Comparison of ENCODE assay signal across 1 cellular context in the genomic region with DNA sequence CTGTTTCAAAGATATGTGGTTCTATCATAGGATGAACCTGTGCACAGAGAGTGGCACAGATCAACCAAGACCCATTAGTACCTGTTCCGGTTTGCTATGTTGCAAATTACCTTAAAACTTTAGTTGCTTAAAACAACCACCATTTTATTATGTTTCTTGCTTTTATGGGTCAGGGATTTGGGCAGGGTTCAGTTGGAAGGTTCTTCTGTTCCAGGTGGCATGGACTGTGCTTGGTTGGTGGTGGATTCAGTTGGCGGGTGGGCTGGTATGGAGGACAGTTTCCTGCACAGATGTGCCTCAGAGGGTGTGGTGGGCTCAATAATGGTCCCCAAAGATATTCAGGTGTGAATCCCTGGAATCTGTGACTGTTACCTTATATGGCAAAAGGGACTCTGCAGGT.
A peak's percentile ranks its signal among the peaks of the same experiment; 100 is the strongest.
TF ChIP-seq lines count a peak whose summit lies in the region.

No MANE protein-coding gene starts in this region.

TF ChIP-seq in GM23338, 12 proteins besides CTCF, POLR2A, EP300 and RAD21:
- TF ChIP-seq, protein P1, sequence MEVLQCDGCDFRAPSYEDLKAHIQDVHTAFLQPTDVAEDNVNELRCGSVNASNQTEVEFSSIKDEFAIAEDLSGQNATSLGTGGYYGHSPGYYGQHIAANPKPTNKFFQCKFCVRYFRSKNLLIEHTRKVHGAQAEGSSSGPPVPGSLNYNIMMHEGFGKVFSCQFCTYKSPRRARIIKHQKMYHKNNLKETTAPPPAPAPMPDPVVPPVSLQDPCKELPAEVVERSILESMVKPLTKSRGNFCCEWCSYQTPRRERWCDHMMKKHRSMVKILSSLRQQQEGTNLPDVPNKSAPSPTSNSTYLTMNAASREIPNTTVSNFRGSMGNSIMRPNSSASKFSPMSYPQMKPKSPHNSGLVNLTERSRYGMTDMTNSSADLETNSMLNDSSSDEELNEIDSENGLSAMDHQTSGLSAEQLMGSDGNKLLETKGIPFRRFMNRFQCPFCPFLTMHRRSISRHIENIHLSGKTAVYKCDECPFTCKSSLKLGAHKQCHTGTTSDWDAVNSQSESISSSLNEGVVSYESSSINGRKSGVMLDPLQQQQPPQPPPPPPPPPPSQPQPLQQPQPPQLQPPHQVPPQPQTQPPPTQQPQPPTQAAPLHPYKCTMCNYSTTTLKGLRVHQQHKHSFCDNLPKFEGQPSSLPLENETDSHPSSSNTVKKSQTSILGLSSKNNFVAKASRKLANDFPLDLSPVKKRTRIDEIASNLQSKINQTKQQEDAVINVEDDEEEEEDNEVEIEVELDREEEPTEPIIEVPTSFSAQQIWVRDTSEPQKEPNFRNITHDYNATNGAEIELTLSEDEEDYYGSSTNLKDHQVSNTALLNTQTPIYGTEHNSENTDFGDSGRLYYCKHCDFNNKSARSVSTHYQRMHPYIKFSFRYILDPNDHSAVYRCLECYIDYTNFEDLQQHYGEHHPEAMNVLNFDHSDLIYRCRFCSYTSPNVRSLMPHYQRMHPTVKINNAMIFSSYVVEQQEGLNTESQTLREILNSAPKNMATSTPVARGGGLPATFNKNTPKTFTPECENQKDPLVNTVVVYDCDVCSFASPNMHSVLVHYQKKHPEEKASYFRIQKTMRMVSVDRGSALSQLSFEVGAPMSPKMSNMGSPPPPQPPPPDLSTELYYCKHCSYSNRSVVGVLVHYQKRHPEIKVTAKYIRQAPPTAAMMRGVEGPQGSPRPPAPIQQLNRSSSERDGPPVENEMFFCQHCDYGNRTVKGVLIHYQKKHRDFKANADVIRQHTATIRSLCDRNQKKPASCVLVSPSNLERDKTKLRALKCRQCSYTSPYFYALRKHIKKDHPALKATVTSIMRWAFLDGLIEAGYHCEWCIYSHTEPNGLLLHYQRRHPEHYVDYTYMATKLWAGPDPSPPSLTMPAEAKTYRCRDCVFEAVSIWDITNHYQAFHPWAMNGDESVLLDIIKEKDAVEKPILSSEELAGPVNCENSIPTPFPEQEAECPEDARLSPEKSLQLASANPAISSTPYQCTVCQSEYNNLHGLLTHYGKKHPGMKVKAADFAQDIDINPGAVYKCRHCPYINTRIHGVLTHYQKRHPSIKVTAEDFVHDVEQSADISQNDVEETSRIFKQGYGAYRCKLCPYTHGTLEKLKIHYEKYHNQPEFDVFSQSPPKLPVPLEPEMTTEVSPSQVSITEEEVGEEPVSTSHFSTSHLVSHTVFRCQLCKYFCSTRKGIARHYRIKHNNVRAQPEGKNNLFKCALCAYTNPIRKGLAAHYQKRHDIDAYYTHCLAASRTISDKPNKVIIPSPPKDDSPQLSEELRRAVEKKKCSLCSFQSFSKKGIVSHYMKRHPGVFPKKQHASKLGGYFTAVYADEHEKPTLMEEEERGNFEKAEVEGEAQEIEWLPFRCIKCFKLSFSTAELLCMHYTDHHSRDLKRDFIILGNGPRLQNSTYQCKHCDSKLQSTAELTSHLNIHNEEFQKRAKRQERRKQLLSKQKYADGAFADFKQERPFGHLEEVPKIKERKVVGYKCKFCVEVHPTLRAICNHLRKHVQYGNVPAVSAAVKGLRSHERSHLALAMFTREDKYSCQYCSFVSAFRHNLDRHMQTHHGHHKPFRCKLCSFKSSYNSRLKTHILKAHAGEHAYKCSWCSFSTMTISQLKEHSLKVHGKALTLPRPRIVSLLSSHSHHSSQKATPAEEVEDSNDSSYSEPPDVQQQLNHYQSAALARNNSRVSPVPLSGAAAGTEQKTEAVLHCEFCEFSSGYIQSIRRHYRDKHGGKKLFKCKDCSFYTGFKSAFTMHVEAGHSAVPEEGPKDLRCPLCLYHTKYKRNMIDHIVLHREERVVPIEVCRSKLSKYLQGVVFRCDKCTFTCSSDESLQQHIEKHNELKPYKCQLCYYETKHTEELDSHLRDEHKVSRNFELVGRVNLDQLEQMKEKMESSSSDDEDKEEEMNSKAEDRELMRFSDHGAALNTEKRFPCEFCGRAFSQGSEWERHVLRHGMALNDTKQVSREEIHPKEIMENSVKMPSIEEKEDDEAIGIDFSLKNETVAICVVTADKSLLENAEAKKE (CRISPR knock-in tag; IDR thresholded peaks at IDR 0.05): no peak
- TF ChIP-seq EZH2phosphoT487 (IDR thresholded peaks at IDR 0.05; ENCODE audit: unreplicated experiment) (no peak), ZNF331 (CRISPR knock-in tag; IDR thresholded peaks at IDR 0.05; ENCODE audit: low read depth) (peak; percentile 71)
